ENCODE assay signal across 10 cellular contexts in genomic region chr20:32538526-32538918, GRCh38. TPM values are rescaled to one million over a fixed set of nuclear protein-coding genes. Genes with fewer than 3 reads are reported as not detected.
A peak's percentile ranks its signal among the peaks of the same experiment; 100 is the strongest.
DNase-seq lines count a peak whose midpoint lies in the region; ATAC-seq and TF ChIP-seq lines count a peak whose summit lies in the region.
"Had no signal": no experiment of that assay in that cellular context is flagged by ENCODE, and none has a peak within 500 bp of the region (broad histone marks: within the 10 kb centered on the region; RNA-seq: fewer than 3 reads in every experiment).

No MANE protein-coding gene starts in this region.

- TF ChIP-seq CTCF in transverse colon (IDR thresholded peaks at IDR 0.05), result no peak

- H3K4me1 ChIP-seq in transverse colon, result peaks cover 15 to 39% (median 29%) of the 10 kb centered on the region in 4 donors

- 65% methylated on average over 10 of the region's 15 CpGs; no CpG with 5 or more reads in 1 of the 2 donors for WGBS in transverse colon (ENCODE audit: low coverage in 1 of 2), 2 donors

- no peaks in the 10 kb centered on the region for H3K9me3 ChIP-seq in transverse colon

- H3K36me3 ChIP-seq in transverse colon, result no peaks in the 10 kb centered on the region

- DNase-seq in activated T-cell treated with anti-CD3 and anti-CD28 coated beads for 48 hours (ENCODE audit: low read depth) (peak; percentile 23), activated T-cell treated with anti-CD3 and anti-CD28 coated beads for 4 hours (no peak), activated gamma-delta T cell (lab: John Stamatoyannopoulos, UW) (peak; percentile 58), islet precursor cell (peak; percentile 78), transverse colon (no peak), NCI-H345 (lab: John Stamatoyannopoulos, UW) (no peak)
- DNase-seq: IMR-90 had no signal

- in situ Hi-C loops in transverse colon (cut with MboI; ENCODE audit: low pct_ligation_motif_present in 1 of 4, low pct_unique_long_range_greater_than_20kb in 1 of 4, low sequenced_read_pairs in 3 of 4), result no loop called here

- no peak for TF ChIP-seq EP300 in transverse colon (IDR thresholded peaks at IDR 0.05; ENCODE audit: low read depth)

- TF ChIP-seq POLR2A in transverse colon (IDR thresholded peaks at IDR 0.05), result no peak

- peak overlapping the region; percentile 55 to 72 (median 68) for H3K27ac ChIP-seq in transverse colon
- H3K27ac ChIP-seq: C4-2B had no signal

- H3K4me3 ChIP-seq in transverse colon, result no peak overlapping the region

- H3K27me3 ChIP-seq in transverse colon, result no peaks in the 10 kb centered on the region

- ATAC-seq in esophagus mucosa (no peak), HG03025 (IDR thresholded peaks at IDR 0.05; ENCODE audit: low FRiP score, unreplicated experiment) (no peak)

- intact Hi-C loops in transverse colon (cut with DNase I; ENCODE audit: low total_unique reads), result loop anchor here (5.0 kb wide), 1 partner anchor 476 kb away; no protein-coding TSS in a partner anchor

RNA-seq across cellular contexts. Expression of gene NOL4L, which starts 46.6 kb away (rescaled TPM):
- total RNA-seq in transverse colon (100 to 1,000 TPM in 1 of 4 donors, 10 to 100 TPM in 3; 45.6 to 105 (median 85.9) TPM), esophagus mucosa (2.0 TPM)

Comparison
In these comparisons a context has a peak if more than half of its experiments do, and no peak if none do; other contexts are left out.
1. DNase-seq: peak in activated T-cell treated with anti-CD3 and anti-CD28 coated beads for 48 hours (single experiment), activated gamma-delta T cell (single experiment) and islet precursor cell (single experiment); none in activated T-cell treated with anti-CD3 and anti-CD28 coated beads for 4 hours (single experiment), transverse colon (single experiment) and NCI-H345 (single experiment).
2. RNA of gene NOL4L, which starts 46.6 kb away (total RNA-seq): 45.6 to 105 TPM in transverse colon; 2.0 TPM in esophagus mucosa (single experiment); every median in the first group is over 10 times any median in the second.